25 cellular contexts compared by ENCODE assay signal in genomic region chr5:34507948-34508347, GRCh38.
"Had no signal": no experiment of that assay in that cellular context is flagged by ENCODE, and none has a peak within 500 bp of the region (broad histone marks: within the 10 kb centered on the region; RNA-seq: fewer than 3 reads in every experiment).

No MANE protein-coding gene starts in this region.

- H3K27me3 ChIP-seq: ascending aorta, MG63, SJCRH30 had no signal

- ATAC-seq: activated CD8-positive, alpha-beta T cell treated with anti-CD3 and anti-CD28 coated beads, Interleukin-2, amount 10 ng/mL, durations not matched to agents 7 days and 5 days had no signal

- FAIRE-seq: TTC549 had no signal

- H3K27ac ChIP-seq: ascending aorta, SJCRH30, SK-N-MC had no signal

- DNase-seq: activated CD4-positive, alpha-beta T cell treated with anti-CD3 and anti-CD28 coated beads, Interleukin-2, amount 10 ng/mL, durations not matched to agents 7 days and 5 days; activated CD4-positive, alpha-beta T cell treated with anti-CD3 and anti-CD28 coated beads, Interleukin-2, amount 50 U/mL, for 48 hours; activated CD8-positive, alpha-beta T cell treated with anti-CD3 and anti-CD28 coated beads, Interleukin-2, amount 10 ng/mL, durations not matched to agents 7 days and 5 days; activated gamma-delta T cell; activated naive CD4-positive, alpha-beta T cell treated with Interleukin-2 at 50 U/mL for 16 hours; activated naive CD8-positive, alpha-beta T cell treated with anti-CD3 and anti-CD28 coated beads, Interleukin-2, amount 10 ng/mL, durations not matched to agents 7 days and 5 days; activated T-cell treated with anti-CD3 and anti-CD28 coated beads, Interleukin-2, amount 50 U/mL, for 24 hours; amygdala; cerebellar nuclear complex; Kasumi-1; KG1; MG63; NCI-H1092; NCI-H1436 treated with DMSO at 0.1 percent for 48 hours; NCI-H1694 treated with DMSO at 0.1 percent for 48 hours; NCI-H2029; NCI-H345; NCI-H524 treated with DMSO at 0.1 percent for 48 hours; NCI-H748 treated with DMSO at 0.1 percent for 48 hours; SHP77; SJCRH30; T1000 had no signal

- H3K9me3 ChIP-seq: ascending aorta, SJCRH30 had no signal

- H3K4me3 ChIP-seq: ascending aorta, MG63, SJCRH30, SK-N-MC had no signal

- H3K36me3 ChIP-seq: ascending aorta, MG63, SJCRH30 had no signal
